Comparison of ENCODE assay signal across 22 cellular contexts in the genomic region with DNA sequence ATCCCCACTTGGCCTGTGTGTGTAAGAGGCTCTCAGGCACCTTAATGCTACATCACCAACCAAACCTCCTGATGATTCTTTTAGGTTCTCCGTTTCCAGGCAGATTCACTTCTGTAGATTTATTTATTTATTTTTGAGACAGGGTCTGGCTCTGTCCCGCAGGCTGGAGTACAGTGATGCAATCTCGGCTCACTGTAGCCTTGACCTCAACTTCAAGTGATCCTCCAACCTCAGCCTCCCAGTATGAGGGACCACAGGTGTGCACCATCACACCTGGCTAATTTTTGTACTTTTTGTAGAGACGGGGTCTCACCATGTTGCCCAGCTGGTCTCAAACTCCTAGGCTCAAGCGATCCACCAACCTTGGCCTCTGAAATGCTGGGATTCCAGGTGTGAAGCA. TPM values are rescaled to one million over a fixed set of nuclear protein-coding genes. Genes with fewer than 3 reads are reported as not detected.
"Had no signal": no experiment of that assay in that cellular context is flagged by ENCODE, and none has a peak within 500 bp of the region (broad histone marks: within the 10 kb centered on the region; RNA-seq: fewer than 3 reads in every experiment).

No MANE protein-coding gene starts in this region.

- DNase-seq: activated gamma-delta T cell, cerebellar nuclear complex had no signal

- H3K27ac ChIP-seq: ascending aorta, cardiac muscle cell, WERI-Rb-1 had no signal

- H3K27me3 Mint-ChIP-seq: activated naive CD4-positive, alpha-beta T cell treated with anti-CD3 and anti-CD28 coated beads, Interleukin-2, amount 50 U/mL, for 24 hours; activated naive CD8-positive, alpha-beta T cell; activated T-cell treated with anti-CD3 and anti-CD28 coated beads, Interleukin-2, amount 50 U/mL, for 24 hours had no signal

- H3K4me3 ChIP-seq: ascending aorta, cardiac muscle cell had no signal

- H3K36me3 ChIP-seq: ascending aorta, cardiac muscle cell, WERI-Rb-1 had no signal

- H3K4me3 Mint-ChIP-seq: activated CD4-positive, alpha-beta memory T cell treated with anti-CD3 and anti-CD28 coated beads, Interleukin-2, amount 10 ng/mL, durations not matched to agents 7 days and 5 days; activated CD4-positive, alpha-beta T cell treated with anti-CD3 and anti-CD28 coated beads for 36 hours; activated CD4-positive, alpha-beta T cell treated with anti-CD3 and anti-CD28 coated beads, Interleukin-2, amount 10 ng/mL, durations not matched to agents 7 days and 5 days; activated CD8-positive, alpha-beta memory T cell treated with anti-CD3 and anti-CD28 coated beads, Interleukin-2, amount 10 ng/mL, durations not matched to agents 7 days and 5 days; activated CD8-positive, alpha-beta T cell treated with anti-CD3 and anti-CD28 coated beads, Interleukin-2, amount 10 ng/mL, durations not matched to agents 7 days and 5 days; activated naive CD4-positive, alpha-beta T cell treated with anti-CD3 and anti-CD28 coated beads, Interleukin-2, amount 10 ng/mL, durations not matched to agents 7 days and 5 days; activated naive CD4-positive, alpha-beta T cell treated with anti-CD3 and anti-CD28 coated beads, Interleukin-2, amount 50 U/mL, for 24 hours; activated naive CD8-positive, alpha-beta T cell; activated naive CD8-positive, alpha-beta T cell treated with anti-CD3 and anti-CD28 coated beads, Interleukin-2, amount 10 ng/mL, durations not matched to agents 7 days and 5 days; activated naive CD8-positive, alpha-beta T cell treated with anti-CD3 and anti-CD28 coated beads, Interleukin-2, amount 50 U/mL, for 24 hours; activated T-cell treated with anti-CD3 and anti-CD28 coated beads, Interleukin-2, amount 50 U/mL, for 24 hours; central memory CD8-positive, alpha-beta T cell; T-helper 17 cell; WTC11 had no signal

- H3K9me3 Mint-ChIP-seq: activated CD4-positive, alpha-beta memory T cell treated with anti-CD3 and anti-CD28 coated beads, Interleukin-2, amount 10 ng/mL, durations not matched to agents 7 days and 5 days; activated CD4-positive, alpha-beta T cell treated with anti-CD3 and anti-CD28 coated beads, Interleukin-2, amount 10 ng/mL, durations not matched to agents 7 days and 5 days; activated naive CD4-positive, alpha-beta T cell treated with anti-CD3 and anti-CD28 coated beads, Interleukin-2, amount 10 ng/mL, durations not matched to agents 7 days and 5 days; activated naive CD4-positive, alpha-beta T cell treated with anti-CD3 and anti-CD28 coated beads, Interleukin-2, amount 50 U/mL, for 24 hours; activated naive CD8-positive, alpha-beta T cell treated with anti-CD3 and anti-CD28 coated beads, Interleukin-2, amount 10 ng/mL, durations not matched to agents 7 days and 5 days; activated naive CD8-positive, alpha-beta T cell treated with anti-CD3 and anti-CD28 coated beads, Interleukin-2, amount 50 U/mL, for 24 hours; activated T-cell treated with anti-CD3 and anti-CD28 coated beads, Interleukin-2, amount 50 U/mL, for 24 hours; activated T-helper 2 cell treated with anti-CD3 and anti-CD28 coated beads, Interferon-gamma antibody, Interleukin-2, Interleukin-4, amounts not matched to agents 10 μg/mL and 5 μg/mL and 100 μg/mL, durations not matched to agents 14 hours and 24 hours and 36 hours; central memory CD8-positive, alpha-beta T cell; WTC11 had no signal

- H3K9me3 ChIP-seq: ascending aorta had no signal

- H3K27me3 ChIP-seq: ascending aorta, cardiac muscle cell had no signal

- H3K27ac Mint-ChIP-seq: activated CD4-positive, alpha-beta memory T cell treated with anti-CD3 and anti-CD28 coated beads, Interleukin-2, amount 10 ng/mL, durations not matched to agents 7 days and 5 days; activated CD4-positive, alpha-beta T cell treated with anti-CD3 and anti-CD28 coated beads for 36 hours; activated CD4-positive, alpha-beta T cell treated with anti-CD3 and anti-CD28 coated beads, Interleukin-2, amount 10 ng/mL, durations not matched to agents 7 days and 5 days; activated CD8-positive, alpha-beta memory T cell treated with anti-CD3 and anti-CD28 coated beads, Interleukin-2, amount 10 ng/mL, durations not matched to agents 7 days and 5 days; activated CD8-positive, alpha-beta T cell treated with anti-CD3 and anti-CD28 coated beads, Interleukin-2, amount 10 ng/mL, durations not matched to agents 7 days and 5 days; activated naive CD4-positive, alpha-beta T cell treated with anti-CD3 and anti-CD28 coated beads, Interleukin-2, amount 10 ng/mL, durations not matched to agents 7 days and 5 days; activated naive CD4-positive, alpha-beta T cell treated with anti-CD3 and anti-CD28 coated beads, Interleukin-2, amount 50 U/mL, for 24 hours; activated naive CD8-positive, alpha-beta T cell; activated naive CD8-positive, alpha-beta T cell treated with anti-CD3 and anti-CD28 coated beads, Interleukin-2, amount 10 ng/mL, durations not matched to agents 7 days and 5 days; activated naive CD8-positive, alpha-beta T cell treated with anti-CD3 and anti-CD28 coated beads, Interleukin-2, amount 50 U/mL, for 24 hours; activated T-helper 2 cell treated with anti-CD3 and anti-CD28 coated beads, Interferon-gamma antibody, Interleukin-2, Interleukin-4, amounts not matched to agents 10 μg/mL and 5 μg/mL and 100 μg/mL, durations not matched to agents 14 hours and 24 hours and 36 hours had no signal

- H3K36me3 Mint-ChIP-seq: activated CD8-positive, alpha-beta memory T cell treated with anti-CD3 and anti-CD28 coated beads, Interleukin-2, amount 10 ng/mL, durations not matched to agents 7 days and 5 days; activated naive CD4-positive, alpha-beta T cell treated with anti-CD3 and anti-CD28 coated beads, Interleukin-2, amount 10 ng/mL, durations not matched to agents 7 days and 5 days; activated naive CD4-positive, alpha-beta T cell treated with anti-CD3 and anti-CD28 coated beads, Interleukin-2, amount 50 U/mL, for 24 hours; activated naive CD8-positive, alpha-beta T cell; activated naive CD8-positive, alpha-beta T cell treated with anti-CD3 and anti-CD28 coated beads, Interleukin-2, amount 10 ng/mL, durations not matched to agents 7 days and 5 days; brain; WTC11 had no signal

RNA-seq across cellular contexts. Expression of a gene that starts 12.7 kb away (rescaled TPM):
- total RNA-seq: bronchial epithelial cell, WTC11 had no signal
